ENCODE assay signal across 8 cellular contexts in genomic region chr19:41298327-41298964, GRCh38. TPM values are rescaled to one million over a fixed set of nuclear protein-coding genes. Genes with fewer than 3 reads are reported as not detected.
A peak's percentile ranks its signal among the peaks of the same experiment; 100 is the strongest.
DNase-seq lines count a peak whose midpoint lies in the region; ATAC-seq and TF ChIP-seq lines count a peak whose summit lies in the region.

No MANE protein-coding gene starts in this region.

- TF ChIP-seq CTCF in DND-41 (IDR thresholded peaks at IDR 0.05; ENCODE audit: borderline replicate concordance, extremely low read depth, low read length, poor library complexity, severe bottlenecking) (no peak), glutamatergic neuron (IDR thresholded peaks at IDR 0.05; ENCODE audit: partially characterized antibody, unreplicated experiment) (no peak), psoas muscle (IDR thresholded peaks at IDR 0.05) (no peak)

- no peaks in the 10 kb centered on the region for H3K9me3 ChIP-seq in DND-41 (ENCODE audit: insufficient read depth, low read length, severe bottlenecking)
- H3K9me3 ChIP-seq in psoas muscle = no peaks in the 10 kb centered on the region

- H3K9ac ChIP-seq in DND-41 (ENCODE audit: low read depth, low read length) = no peak overlapping the region

- DNase-seq in DND-41 = no peak
- DNase-seq in glutamatergic neuron = peak; percentile 61
- DNase-seq in psoas muscle = peak; percentile 75 to 88
- DNase-seq in NOMO-1 treated with DMSO at 0.1 percent for 48 hours (lab: John Stamatoyannopoulos, UW; ENCODE audit: unreplicated experiment) = no peak
- DNase-seq in NCI-H446 treated with DMSO at 0.1 percent for 48 hours (lab: John Stamatoyannopoulos, UW) = no peak
- no peak for DNase-seq in A172 (ENCODE audit: low spot score)

- H3K36me3 ChIP-seq in DND-41 (ENCODE audit: insufficient read depth, low read length) (peaks cover 99% of the 10 kb centered on the region), psoas muscle (ENCODE audit: insufficient read depth in 1 of 2, low read depth in 1 of 2) (peaks cover 15 to 71% of the 10 kb centered on the region in 2 donors)

- H3K4me1 Mint-ChIP-seq in activated T-helper 17 cell treated with anti-CD3 and anti-CD28 coated beads, Interleukin-2, amount 50 U/mL, for 72 hours = peaks cover 70% of the 10 kb centered on the region
- H3K4me1 Mint-ChIP-seq in glutamatergic neuron (ENCODE audit: low read depth, unreplicated experiment) = peaks cover 11% of the 10 kb centered on the region

- no peaks in the 10 kb centered on the region for H3K27me3 Mint-ChIP-seq in activated T-helper 17 cell treated with anti-CD3 and anti-CD28 coated beads, Interleukin-2, amount 50 U/mL, for 72 hours
- H3K27me3 Mint-ChIP-seq in glutamatergic neuron (ENCODE audit: unreplicated experiment) = no peaks in the 10 kb centered on the region

- H3K27ac Mint-ChIP-seq in activated T-helper 17 cell treated with anti-CD3 and anti-CD28 coated beads, Interleukin-2, amount 50 U/mL, for 72 hours = peak overlapping the region; percentile 97
- peak overlapping the region; percentile 90 for H3K27ac Mint-ChIP-seq in glutamatergic neuron (ENCODE audit: unreplicated experiment)

- H3K4me3 ChIP-seq in DND-41 (ENCODE audit: low read depth in 1 of 2, low read length in 2 of 2) (no peak overlapping the region), psoas muscle (no peak overlapping the region)

- no peak overlapping the region for H3K27ac ChIP-seq in DND-41 (ENCODE audit: low read length)
- peak overlapping the region; percentile 82 for H3K27ac ChIP-seq in psoas muscle

- H3K4me1 ChIP-seq in DND-41 (ENCODE audit: insufficient read depth, low read length) = peaks cover under 1% of the 10 kb centered on the region; the same call in 1 of the 2 replicates
- peaks cover 32% of the 10 kb centered on the region for H3K4me1 ChIP-seq in psoas muscle

- H3K36me3 Mint-ChIP-seq in activated T-helper 17 cell treated with anti-CD3 and anti-CD28 coated beads, Interleukin-2, amount 50 U/mL, for 72 hours (ENCODE audit: low read depth) = peaks cover 100% of the 10 kb centered on the region
- H3K36me3 Mint-ChIP-seq in glutamatergic neuron (ENCODE audit: unreplicated experiment) = peaks cover 5% of the 10 kb centered on the region

- peaks cover 31% of the 10 kb centered on the region; the same call in 1 of the 2 replicates for H3K79me2 ChIP-seq in DND-41 (ENCODE audit: insufficient read depth, low read length)

- ATAC-seq in DND-41 (ENCODE audit: insufficient read depth, low read depth) (peak; percentile 49; the same call in 1 of the 3 replicates), HG03175 (IDR thresholded peaks at IDR 0.05; ENCODE audit: unreplicated experiment) (peak; percentile 20), psoas muscle (peak; percentile 23 to 38 (median 30))
- peak; percentile 1 for ATAC-seq in activated T-helper 17 cell treated with anti-CD3 and anti-CD28 coated beads, Interleukin-2, amount 50 U/mL, for 72 hours (replicated peaks)

- no peak overlapping the region for H3K4me2 ChIP-seq in DND-41 (ENCODE audit: insufficient read depth, low read length)

- intact Hi-C loops in psoas muscle (cut with DNase I) = no loop called here

- H3K9me3 Mint-ChIP-seq in activated T-helper 17 cell treated with anti-CD3 and anti-CD28 coated beads, Interleukin-2, amount 50 U/mL, for 72 hours = no peaks in the 10 kb centered on the region
- peaks cover 5% of the 10 kb centered on the region for H3K9me3 Mint-ChIP-seq in glutamatergic neuron (ENCODE audit: unreplicated experiment)

- 7 to 8% (median 8%) methylated on average over 4 of the region's 4 CpGs for WGBS in psoas muscle, 3 donors

- H3K4me3 Mint-ChIP-seq in activated T-helper 17 cell treated with anti-CD3 and anti-CD28 coated beads, Interleukin-2, amount 50 U/mL, for 72 hours = peak overlapping the region; percentile 65
- H3K4me3 Mint-ChIP-seq in glutamatergic neuron (ENCODE audit: unreplicated experiment) = peak overlapping the region; percentile 18

- H2AFZ ChIP-seq in DND-41 (ENCODE audit: low read depth, low read length) = no peak overlapping the region

- H3K27me3 ChIP-seq in DND-41 (ENCODE audit: insufficient read depth, low read length, poor library complexity) (no peaks in the 10 kb centered on the region), psoas muscle (ENCODE audit: insufficient read depth in 3 of 3, low read length in 2 of 3) (no peaks in the 10 kb centered on the region)

- H4K20me1 ChIP-seq in DND-41 (ENCODE audit: insufficient read depth, low read length) = peaks cover 56% of the 10 kb centered on the region

RNA-seq across cellular contexts. Expression of gene CCDC97, which starts 11.5 kb away (rescaled TPM):
- total RNA-seq in activated T-helper 17 cell treated with anti-CD3 and anti-CD28 coated beads, Interleukin-2, amount 50 U/mL, for 72 hours = 10 to 100 TPM; 35.1 to 40.9 TPM
- total RNA-seq in glutamatergic neuron (ENCODE audit: unreplicated experiment) (36.7 TPM), psoas muscle (10 to 100 TPM; 15.5 to 25.7 (median 21.6) TPM)
- polyA plus RNA-seq in psoas muscle = 10 to 100 TPM; 13.7 to 23.7 (median 19.9) TPM
- total RNA-seq in A172 (2014; rRNA removed; shearing (Covaris generic)) = 8.3 and 8.9 TPM in 2 replicates

RNA-seq across cellular contexts. Expression of gene HNRNPUL1, which starts 34.3 kb away (rescaled TPM):
- total RNA-seq in activated T-helper 17 cell treated with anti-CD3 and anti-CD28 coated beads, Interleukin-2, amount 50 U/mL, for 72 hours = 100 to 1,000 TPM; 324 to 357 TPM
- total RNA-seq in glutamatergic neuron (ENCODE audit: unreplicated experiment) = 201 TPM
- 100 to 1,000 TPM in 2 of 4 donors, 10 to 100 TPM in 2; 82.2 to 129 (median 105) TPM for total RNA-seq in psoas muscle
- polyA plus RNA-seq in psoas muscle = 10 to 100 TPM; 54.3 to 82.3 (median 69.2) TPM
- total RNA-seq in A172 (2014; rRNA removed; shearing (Covaris generic)) = 168 and 204 TPM in 2 replicates

RNA-seq across cellular contexts. Expression of gene TGFB1, which starts 55.3 kb away (rescaled TPM):
- total RNA-seq in activated T-helper 17 cell treated with anti-CD3 and anti-CD28 coated beads, Interleukin-2, amount 50 U/mL, for 72 hours = 100 to 1,000 TPM; 107 to 158 TPM
- 26.0 TPM for total RNA-seq in glutamatergic neuron (ENCODE audit: unreplicated experiment)
- total RNA-seq in psoas muscle = 10 to 100 TPM in 2 of 4 donors, 1 to 10 TPM in 2; 8.2 to 10.8 (median 10.1) TPM
- polyA plus RNA-seq in psoas muscle = 10 to 100 TPM in 1 of 3 donors, 1 to 10 TPM in 2; 2.8 to 10.5 (median 3.2) TPM
- 13.6 and 18.3 TPM in 2 replicates for total RNA-seq in A172 (2014; rRNA removed; shearing (Covaris generic))

Comparison
In these comparisons a context has a peak if more than half of its experiments do, and no peak if none do; other contexts are left out.
1. DNase-seq: peak in glutamatergic neuron (single experiment) and psoas muscle (2 of 2); none in DND-41 (single experiment), NOMO-1 treated with DMSO at 0.1 percent for 48 hours (single experiment), NCI-H446 treated with DMSO at 0.1 percent for 48 hours (single experiment) and A172 (single experiment).
2. Peak in every context shown above with its lines, with median percentiles within 50 percentile points of each other: ATAC-seq.